In the genomic region with DNA sequence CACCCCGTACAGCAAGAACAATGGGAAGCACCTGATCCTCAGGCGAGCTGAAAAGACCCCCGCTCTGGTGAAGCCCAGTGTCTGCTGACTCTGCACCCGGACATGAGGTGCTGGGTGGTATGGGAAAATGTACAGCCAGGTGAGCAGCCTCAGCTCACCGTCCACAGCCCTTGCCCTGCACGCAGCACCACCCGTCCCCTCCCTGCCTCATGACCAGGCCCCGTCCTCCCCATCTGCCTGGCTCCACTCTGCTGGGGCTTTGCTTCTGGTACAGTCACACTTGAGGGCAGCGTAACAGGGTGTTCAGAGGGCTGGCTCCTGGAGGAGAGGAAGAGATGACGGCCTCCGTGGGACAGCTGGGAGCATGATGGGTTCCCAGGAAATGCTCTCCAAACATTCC, we compare ENCODE assay signal across 21 cellular contexts. TPM values are rescaled to one million over a fixed set of nuclear protein-coding genes. Genes with fewer than 3 reads are reported as not detected.
A peak's percentile ranks its signal among the peaks of the same experiment; 100 is the strongest.
DNase-seq lines count a peak whose midpoint lies in the region; ATAC-seq and TF ChIP-seq lines count a peak whose summit lies in the region.
"Had no signal": no experiment of that assay in that cellular context is flagged by ENCODE, and none has a peak within 500 bp of the region (broad histone marks: within the 10 kb centered on the region; RNA-seq: fewer than 3 reads in every experiment).

No MANE protein-coding gene starts in this region.

- no peak overlapping the region for H3K27ac ChIP-seq in CD4-positive, alpha-beta memory T cell (ENCODE audit: low read depth, low read length)
- H3K27ac ChIP-seq in vagina: no peak overlapping the region
- H3K27ac ChIP-seq: body of pancreas, prostate gland, SK-N-MC, thoracic aorta had no signal

- H3K4me1 ChIP-seq in CD4-positive, alpha-beta memory T cell (ENCODE audit: insufficient read depth, low read length): no peaks in the 10 kb centered on the region
- no peaks in the 10 kb centered on the region for H3K4me1 ChIP-seq in vagina
- H3K4me1 ChIP-seq: prostate gland had no signal

- H3K36me3 ChIP-seq in CD4-positive, alpha-beta memory T cell (ENCODE audit: insufficient read depth, low read length): peaks cover 5% of the 10 kb centered on the region
- H3K36me3 ChIP-seq in vagina: peaks cover 0 to 14% of the 10 kb centered on the region in 2 donors
- H3K36me3 ChIP-seq: prostate gland had no signal

- no peak overlapping the region for H3K4me3 Mint-ChIP-seq in activated CD4-positive, alpha-beta T cell treated with anti-CD3 and anti-CD28 coated beads, Interleukin-2, amount 10 ng/mL, durations not matched to agents 7 days and 5 days
- no peak overlapping the region for H3K4me3 Mint-ChIP-seq in activated CD4-positive, alpha-beta memory T cell treated with anti-CD3 and anti-CD28 coated beads, Interleukin-2, amount 10 ng/mL, durations not matched to agents 7 days and 5 days
- H3K4me3 Mint-ChIP-seq in glutamatergic neuron (ENCODE audit: unreplicated experiment): no peak overlapping the region
- no peak overlapping the region for H3K4me3 Mint-ChIP-seq in CD4-positive, alpha-beta memory T cell
- H3K4me3 Mint-ChIP-seq: activated naive CD8-positive, alpha-beta T cell treated with anti-CD3 and anti-CD28 coated beads, Interleukin-2, amount 10 ng/mL, durations not matched to agents 7 days and 5 days; H9 had no signal

- no peaks in the 10 kb centered on the region for H3K9me3 ChIP-seq in CD4-positive, alpha-beta memory T cell (ENCODE audit: control insufficient read depth in 1 of 2, low read length in 2 of 2)
- no peaks in the 10 kb centered on the region for H3K9me3 ChIP-seq in vagina
- H3K9me3 ChIP-seq: body of pancreas, prostate gland, thoracic aorta had no signal

- H3K9me3 Mint-ChIP-seq in activated CD4-positive, alpha-beta T cell treated with anti-CD3 and anti-CD28 coated beads, Interleukin-2, amount 10 ng/mL, durations not matched to agents 7 days and 5 days: no peaks in the 10 kb centered on the region
- no peaks in the 10 kb centered on the region for H3K9me3 Mint-ChIP-seq in activated CD4-positive, alpha-beta memory T cell treated with anti-CD3 and anti-CD28 coated beads, Interleukin-2, amount 10 ng/mL, durations not matched to agents 7 days and 5 days
- peaks cover 5% of the 10 kb centered on the region for H3K9me3 Mint-ChIP-seq in glutamatergic neuron (ENCODE audit: unreplicated experiment)
- no peaks in the 10 kb centered on the region for H3K9me3 Mint-ChIP-seq in CD4-positive, alpha-beta memory T cell
- H3K9me3 Mint-ChIP-seq: activated naive CD8-positive, alpha-beta T cell treated with anti-CD3 and anti-CD28 coated beads, Interleukin-2, amount 10 ng/mL, durations not matched to agents 7 days and 5 days; H9 had no signal

- no peak for TF ChIP-seq POLR2A in vagina (IDR thresholded peaks at IDR 0.05)

- H3K27me3 ChIP-seq in CD4-positive, alpha-beta memory T cell (ENCODE audit: insufficient read depth, low read length): no peaks in the 10 kb centered on the region
- no peaks in the 10 kb centered on the region for H3K27me3 ChIP-seq in vagina
- H3K27me3 ChIP-seq: body of pancreas had no signal

- CTCF ChIA-PET in activated CD4-positive, alpha-beta T cell treated with anti-CD3 and anti-CD28 coated beads, Interleukin-2, amount 10 ng/mL, durations not matched to agents 7 days and 5 days (lab: Charles Lee): interaction anchor here (0.6 kb wide), 1 partner anchor 57 kb away, joined by 4 read pairs; no protein-coding TSS in a partner anchor
- CTCF ChIA-PET in activated CD4-positive, alpha-beta memory T cell treated with anti-CD3 and anti-CD28 coated beads, Interleukin-2, amount 10 ng/mL, durations not matched to agents 7 days and 5 days (lab: Charles Lee): interaction anchor here (1.8 kb wide), 1 partner anchor 321 kb away, joined by 6 read pairs; no protein-coding TSS in a partner anchor
- CTCF ChIA-PET in CD4-positive, alpha-beta memory T cell (lab: Charles Lee; ENCODE audit: partially characterized antibody): no interaction called here

- peaks cover 51% of the 10 kb centered on the region for H3K36me3 Mint-ChIP-seq in activated CD4-positive, alpha-beta T cell treated with anti-CD3 and anti-CD28 coated beads, Interleukin-2, amount 10 ng/mL, durations not matched to agents 7 days and 5 days (ENCODE audit: low read depth)
- peaks cover 67% of the 10 kb centered on the region for H3K36me3 Mint-ChIP-seq in activated CD4-positive, alpha-beta memory T cell treated with anti-CD3 and anti-CD28 coated beads, Interleukin-2, amount 10 ng/mL, durations not matched to agents 7 days and 5 days (ENCODE audit: low read depth)
- H3K36me3 Mint-ChIP-seq in glutamatergic neuron (ENCODE audit: unreplicated experiment): peaks cover 4% of the 10 kb centered on the region
- peaks cover 23 to 29% of the 10 kb centered on the region in 2 donors for H3K36me3 Mint-ChIP-seq in CD4-positive, alpha-beta memory T cell

- POLR2A ChIA-PET in activated CD4-positive, alpha-beta T cell treated with anti-CD3 and anti-CD28 coated beads, Interleukin-2, amount 10 ng/mL, durations not matched to agents 7 days and 5 days (lab: Charles Lee): no interaction called here
- POLR2A ChIA-PET in activated CD4-positive, alpha-beta memory T cell treated with anti-CD3 and anti-CD28 coated beads, Interleukin-2, amount 10 ng/mL, durations not matched to agents 7 days and 5 days (lab: Charles Lee): interaction anchor here (0.8 to 2.7 kb wide), 8 partner anchors 16 to 321 kb away, joined by 3 to 15 read pairs (median 5); partner anchors contain the start of gene NCAPG2
- POLR2A ChIA-PET in CD4-positive, alpha-beta memory T cell (lab: Charles Lee; ENCODE audit: partially characterized antibody): no interaction called here

- H3K4me3 ChIP-seq in GM12875 (ENCODE audit: low read depth, low read length) (no peak overlapping the region), vagina (no peak overlapping the region)
- H3K4me3 ChIP-seq in CD4-positive, alpha-beta memory T cell (ENCODE audit: low read length in 2 of 2): no peak overlapping the region
- H3K4me3 ChIP-seq: body of pancreas, prostate gland, SK-N-MC, thoracic aorta had no signal

- H3K4me1 Mint-ChIP-seq in activated CD4-positive, alpha-beta T cell treated with anti-CD3 and anti-CD28 coated beads, Interleukin-2, amount 10 ng/mL, durations not matched to agents 7 days and 5 days: peaks cover 29% of the 10 kb centered on the region
- peaks cover 32% of the 10 kb centered on the region for H3K4me1 Mint-ChIP-seq in activated CD4-positive, alpha-beta memory T cell treated with anti-CD3 and anti-CD28 coated beads, Interleukin-2, amount 10 ng/mL, durations not matched to agents 7 days and 5 days
- peaks cover 28% of the 10 kb centered on the region for H3K4me1 Mint-ChIP-seq in glutamatergic neuron (ENCODE audit: low read depth, unreplicated experiment)
- peaks cover 7 to 11% (median 9%) of the 10 kb centered on the region in 4 donors for H3K4me1 Mint-ChIP-seq in CD4-positive, alpha-beta memory T cell

- 0 out of 2 replicates have a peak, but pooled peaks have one; percentile 3 for TF ChIP-seq CTCF in GM12875 (IDR thresholded peaks at IDR 0.05; ENCODE audit: borderline replicate concordance, insufficient read depth, low read depth, low read length)
- TF ChIP-seq CTCF in glutamatergic neuron (IDR thresholded peaks at IDR 0.05; ENCODE audit: partially characterized antibody, unreplicated experiment): no peak
- TF ChIP-seq CTCF in vagina (IDR thresholded peaks at IDR 0.05): no peak

- peak overlapping the region; percentile 86 for H3K27ac Mint-ChIP-seq in activated CD4-positive, alpha-beta T cell treated with anti-CD3 and anti-CD28 coated beads, Interleukin-2, amount 10 ng/mL, durations not matched to agents 7 days and 5 days
- peak overlapping the region; percentile 92 for H3K27ac Mint-ChIP-seq in activated CD4-positive, alpha-beta memory T cell treated with anti-CD3 and anti-CD28 coated beads, Interleukin-2, amount 10 ng/mL, durations not matched to agents 7 days and 5 days
- peak overlapping the region; percentile 97 for H3K27ac Mint-ChIP-seq in glutamatergic neuron (ENCODE audit: unreplicated experiment)
- peak overlapping the region in 1 of 7 donors; percentile 70 for H3K27ac Mint-ChIP-seq in CD4-positive, alpha-beta memory T cell
- H3K27ac Mint-ChIP-seq: activated naive CD8-positive, alpha-beta T cell treated with anti-CD3 and anti-CD28 coated beads, Interleukin-2, amount 10 ng/mL, durations not matched to agents 7 days and 5 days had no signal

- ATAC-seq in HG02885 (IDR thresholded peaks at IDR 0.05; ENCODE audit: poor library complexity, unreplicated experiment): no peak
- ATAC-seq: body of pancreas had no signal

- H3K27me3 Mint-ChIP-seq in activated CD4-positive, alpha-beta T cell treated with anti-CD3 and anti-CD28 coated beads, Interleukin-2, amount 10 ng/mL, durations not matched to agents 7 days and 5 days: no peaks in the 10 kb centered on the region
- no peaks in the 10 kb centered on the region for H3K27me3 Mint-ChIP-seq in activated CD4-positive, alpha-beta memory T cell treated with anti-CD3 and anti-CD28 coated beads, Interleukin-2, amount 10 ng/mL, durations not matched to agents 7 days and 5 days
- peaks cover 3% of the 10 kb centered on the region for H3K27me3 Mint-ChIP-seq in glutamatergic neuron (ENCODE audit: unreplicated experiment)
- no peaks in the 10 kb centered on the region for H3K27me3 Mint-ChIP-seq in CD4-positive, alpha-beta memory T cell
- H3K27me3 Mint-ChIP-seq: activated naive CD8-positive, alpha-beta T cell treated with anti-CD3 and anti-CD28 coated beads, Interleukin-2, amount 10 ng/mL, durations not matched to agents 7 days and 5 days had no signal

- DNase-seq in activated CD4-positive, alpha-beta T cell treated with anti-CD3 and anti-CD28 coated beads, Interleukin-2, amount 10 ng/mL, durations not matched to agents 7 days and 5 days: no peak
- DNase-seq in activated CD4-positive, alpha-beta T cell treated with anti-CD3 and anti-CD28 coated beads for 4 hours: no peak
- no peak for DNase-seq in activated CD4-positive, alpha-beta memory T cell treated with anti-CD3 and anti-CD28 coated beads, Interleukin-2, amount 10 ng/mL, durations not matched to agents 7 days and 5 days
- DNase-seq in glutamatergic neuron (no peak), vagina (ENCODE audit: extremely low spot score in 2 of 2) (no peak)
- DNase-seq in CD4-positive, alpha-beta memory T cell: no peak
- DNase-seq: activated naive CD8-positive, alpha-beta T cell treated with anti-CD3 and anti-CD28 coated beads, Interleukin-2, amount 10 ng/mL, durations not matched to agents 7 days and 5 days; body of pancreas; C1 segment of cervical spinal cord; DMS153; GF-D8; H9; Karpas-422; NCI-H2081; NK-92 treated with Interleukin-12 subunit alpha and Interleukin-12 subunit beta, amount 100 ng/mL, for 24 hours; T1000 had no signal

- intact Hi-C loops in CD4-positive, alpha-beta memory T cell (cut with micrococcal nuclease): no loop called here
- intact Hi-C loops in vagina (cut with DNase I): no loop called here

RNA-seq across cellular contexts. Expression of gene NCAPG2, which starts 49.1 kb away (rescaled TPM):
- total RNA-seq in activated CD4-positive, alpha-beta T cell treated with anti-CD3 and anti-CD28 coated beads, Interleukin-2, amount 10 ng/mL, durations not matched to agents 7 days and 5 days: 100 to 1,000 TPM; 139 to 173 TPM
- total RNA-seq in activated CD4-positive, alpha-beta memory T cell treated with anti-CD3 and anti-CD28 coated beads, Interleukin-2, amount 10 ng/mL, durations not matched to agents 7 days and 5 days: 100 to 1,000 TPM; 151 TPM
- total RNA-seq in glutamatergic neuron (ENCODE audit: unreplicated experiment) (27.2 TPM), vagina (9.6 TPM)
- total RNA-seq in CD4-positive, alpha-beta memory T cell: 10 to 100 TPM; 15.0 to 17.9 TPM
- polyA plus RNA-seq in CD4-positive, alpha-beta memory T cell: 10 to 100 TPM in 1 of 2 donors, 1 to 10 TPM in 1; 7.2 to 12.9 TPM
